Comparison of ENCODE assay signal across 8 cellular contexts in genomic region chr12:74021937-74022336, GRCh38.
A peak's percentile ranks its signal among the peaks of the same experiment; 100 is the strongest.
DNase-seq lines count a peak whose midpoint lies in the region; ATAC-seq and TF ChIP-seq lines count a peak whose summit lies in the region.

No MANE protein-coding gene starts in this region.

- H4K20me1 ChIP-seq in fibroblast of lung (ENCODE audit: control insufficient read depth, extremely low read depth, insufficient read depth, low read length) = no peaks in the 10 kb centered on the region

- no peaks in the 10 kb centered on the region for H3K36me3 Mint-ChIP-seq in activated T-cell treated with anti-CD3 and anti-CD28 coated beads, Interleukin-2, amount 50 U/mL, for 24 hours (ENCODE audit: low read depth)

- peak; percentile 48 for TF ChIP-seq CTCF in HL-60 (IDR thresholded peaks at IDR 0.05; ENCODE audit: insufficient read depth, low read length)
- TF ChIP-seq CTCF in fibroblast of lung (conservative IDR thresholded peaks at IDR 0.05 in 1 of 2, IDR thresholded peaks at IDR 0.05 in 1 of 2; ENCODE audit: low read depth in 1 of 2, low read length in 2 of 2) = peak; percentile 17 to 44

- H2AFZ ChIP-seq in fibroblast of lung (ENCODE audit: low read length) = no peak overlapping the region

- no peak overlapping the region for H3K4me3 Mint-ChIP-seq in activated T-cell treated with anti-CD3 and anti-CD28 coated beads, Interleukin-2, amount 50 U/mL, for 24 hours

- no peaks in the 10 kb centered on the region for H3K9me3 Mint-ChIP-seq in activated T-cell treated with anti-CD3 and anti-CD28 coated beads, Interleukin-2, amount 50 U/mL, for 24 hours

- no peak overlapping the region for H3K27ac Mint-ChIP-seq in activated T-cell treated with anti-CD3 and anti-CD28 coated beads, Interleukin-2, amount 50 U/mL, for 24 hours

- no peaks in the 10 kb centered on the region for H3K9me3 ChIP-seq in SJSA1 (replicated peaks)
- H3K9me3 ChIP-seq in fibroblast of lung (ENCODE audit: control insufficient read depth, insufficient read depth, low read depth, low read length) = no peaks in the 10 kb centered on the region

- H3K4me2 ChIP-seq in fibroblast of lung (ENCODE audit: extremely low read depth, insufficient read depth, low read length) = no peak overlapping the region

- no peaks in the 10 kb centered on the region for H3K4me1 Mint-ChIP-seq in activated T-cell treated with anti-CD3 and anti-CD28 coated beads, Interleukin-2, amount 50 U/mL, for 24 hours (ENCODE audit: low read depth)

- H3K4me3 ChIP-seq in HL-60 (replicated peaks; ENCODE audit: insufficient read depth, low read length) = no peak overlapping the region
- no peak overlapping the region for H3K4me3 ChIP-seq in SJSA1
- H3K4me3 ChIP-seq in fibroblast of lung (replicated peaks in 1 of 4; ENCODE audit: control extremely low read depth in 1 of 4, insufficient read depth in 1 of 4, low read depth in 3 of 4, low read length in 4 of 4) = no peak overlapping the region

- peak; percentile 98 for ATAC-seq in GM21576 (IDR thresholded peaks at IDR 0.05; ENCODE audit: unreplicated experiment)

- H3K4me1 ChIP-seq in SJSA1 (replicated peaks) (no peaks in the 10 kb centered on the region), fibroblast of lung (ENCODE audit: control insufficient read depth, extremely low read depth, insufficient read depth, low read length) (no peaks in the 10 kb centered on the region)

- H3K27me3 ChIP-seq in HL-60 (ENCODE audit: insufficient read depth, poor library complexity, severe bottlenecking) = no peaks in the 10 kb centered on the region
- H3K27me3 ChIP-seq in SJSA1 (replicated peaks) = no peaks in the 10 kb centered on the region
- no peaks in the 10 kb centered on the region for H3K27me3 ChIP-seq in fibroblast of lung (ENCODE audit: control insufficient read depth, insufficient read depth, low read length)

- no peak overlapping the region for H3K27ac ChIP-seq in HL-60 (replicated peaks)
- H3K27ac ChIP-seq in SJSA1 = no peak overlapping the region
- H3K27ac ChIP-seq in fibroblast of lung (ENCODE audit: insufficient read depth, low read length) = no peak overlapping the region

- H3K79me2 ChIP-seq in fibroblast of lung (ENCODE audit: control insufficient read depth, insufficient read depth, low read length) = no peaks in the 10 kb centered on the region

- H3K36me3 ChIP-seq in SJSA1 (no peaks in the 10 kb centered on the region), fibroblast of lung (ENCODE audit: control insufficient read depth, insufficient read depth, low read length) (no peaks in the 10 kb centered on the region)

- H3K27me3 Mint-ChIP-seq in activated T-cell treated with anti-CD3 and anti-CD28 coated beads, Interleukin-2, amount 50 U/mL, for 24 hours = no peaks in the 10 kb centered on the region

- no peak overlapping the region for H3K9ac ChIP-seq in fibroblast of lung (ENCODE audit: insufficient read depth, low read length)

- peak; percentile 26 to 30 for DNase-seq in activated T-cell treated with anti-CD3 and anti-CD28 coated beads, Interleukin-2, amount 50 U/mL, for 48 hours
- no peak for DNase-seq in activated T-cell treated with anti-CD3 and anti-CD28 coated beads, Interleukin-2, amount 50 U/mL, for 24 hours
- DNase-seq in HL-60 (ENCODE audit: low read depth in 1 of 2, low spot score in 1 of 2) (peak; percentile 5 to 49), SJSA1 (ENCODE audit: low read depth in 1 of 2, low spot score in 2 of 2) (peak; percentile 10 to 59), fibroblast of lung (ENCODE audit: low read depth in 2 of 2) (peak; percentile 11 to 51), nucleus accumbens (lab: John Stamatoyannopoulos, UW) (peak in 43 of 56 donors; percentile 0 to 67 (median 20)), NCI-H774 (lab: John Stamatoyannopoulos, UW) (no peak)

Comparison
In these comparisons a context has a peak if more than half of its experiments do, and no peak if none do; other contexts are left out.
1. DNase-seq: peak in activated T-cell treated with anti-CD3 and anti-CD28 coated beads, Interleukin-2, amount 50 U/mL, for 48 hours (2 of 2), HL-60 (2 of 2), SJSA1 (2 of 2), fibroblast of lung (2 of 2) and nucleus accumbens (43 of 56); none in activated T-cell treated with anti-CD3 and anti-CD28 coated beads, Interleukin-2, amount 50 U/mL, for 24 hours (single experiment) and NCI-H774 (single experiment).